Comparison of ENCODE assay signal across 10 cellular contexts in the genomic region with DNA sequence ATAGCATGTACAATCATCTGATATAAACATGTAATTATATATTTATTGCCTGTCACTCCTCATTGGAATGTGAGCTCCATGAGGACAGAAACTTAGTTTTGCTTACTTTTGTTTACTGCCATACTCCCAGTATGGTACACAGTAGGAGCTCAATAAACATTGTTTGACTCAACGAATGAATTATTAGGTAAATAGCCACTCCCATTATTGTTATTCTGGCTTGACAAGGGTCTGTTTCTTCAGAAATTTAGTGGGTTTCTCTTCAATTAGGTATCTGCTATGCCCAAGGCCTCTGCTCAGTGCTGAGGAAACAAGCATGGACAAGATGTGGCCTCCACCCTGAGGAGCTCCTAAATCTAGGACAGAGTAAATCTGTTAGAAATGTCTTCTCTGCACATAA. TPM values are rescaled to one million over a fixed set of nuclear protein-coding genes. Genes with fewer than 3 reads are reported as not detected.
A peak's percentile ranks its signal among the peaks of the same experiment; 100 is the strongest.
DNase-seq lines count a peak whose midpoint lies in the region; ATAC-seq, FAIRE-seq and TF ChIP-seq lines count a peak whose summit lies in the region.
"Had no signal": no experiment of that assay in that cellular context is flagged by ENCODE, and none has a peak within 500 bp of the region (broad histone marks: within the 10 kb centered on the region; RNA-seq: fewer than 3 reads in every experiment).

No MANE protein-coding gene starts in this region.

- peaks cover 63 to 88% of the 10 kb centered on the region in 2 donors for H3K4me1 Mint-ChIP-seq in natural killer cell treated with Interleukin-12 subunit alpha and Interleukin-12 subunit beta and Interleukin-15 and Interleukin-18, amount 100 ng/mL, for 72 hours (ENCODE audit: low read depth in 2 of 2)

- CTCF ChIA-PET in A549 (lab: Yijun Ruan, JAX) = interaction anchor here (0.8 to 14.7 kb wide), 6 partner anchors 6 to 104 kb away, joined by 3 to 489 read pairs (median 10); a partner anchor contains a TSS

- H3K36me3 Mint-ChIP-seq in natural killer cell treated with Interleukin-12 subunit alpha and Interleukin-12 subunit beta and Interleukin-15 and Interleukin-18, amount 100 ng/mL, for 72 hours = peaks cover 73% of the 10 kb centered on the region

- no peak overlapping the region for H2AFZ ChIP-seq in KMS-11 (ENCODE audit: low read depth)

- H3K4me2 ChIP-seq in A549 (peak overlapping the region; percentile 80), KMS-11 (peak overlapping the region; percentile 88; the same call in 1 of the 2 replicates)

- H3K27ac ChIP-seq in A549 (peak overlapping the region; percentile 95 to 96), KMS-11 (no peak overlapping the region), caudate nucleus (ENCODE audit: low read depth, low read length) (peak overlapping the region; percentile 71)

- no peak for TF ChIP-seq RAD21 in A549 (conservative IDR thresholded peaks at IDR 0.05 in 1 of 2, IDR thresholded peaks at IDR 0.05 in 1 of 2)

- TF ChIP-seq POLR2A in A549 (IDR thresholded peaks at IDR 0.05; ENCODE audit: low read length) = no peak

- H3K4me1 ChIP-seq in A549 (peaks cover 80% of the 10 kb centered on the region), KMS-11 (ENCODE audit: low read depth, poor library complexity, severe bottlenecking) (peaks cover 98% of the 10 kb centered on the region)

- WGBS in A549 (ENCODE audit: missing lambda C conversion rate) = 5% methylated on average over 1 of the region's 1 CpG

- H3K9ac ChIP-seq in KMS-11 = no peak overlapping the region

- H3K79me2 ChIP-seq in KMS-11 (ENCODE audit: insufficient read depth, low read depth) = peaks cover 84% of the 10 kb centered on the region; the same call in 1 of the 2 replicates

- ATAC-seq in A549 = no peak
- no peak for ATAC-seq in natural killer cell treated with Interleukin-12 subunit alpha and Interleukin-12 subunit beta and Interleukin-15 and Interleukin-18, amount 100 ng/mL, for 72 hours

- H3K4me3 Mint-ChIP-seq in natural killer cell treated with Interleukin-12 subunit alpha and Interleukin-12 subunit beta and Interleukin-15 and Interleukin-18, amount 100 ng/mL, for 72 hours = peak overlapping the region; percentile 98

- no peaks in the 10 kb centered on the region for H3K36me3 ChIP-seq in KMS-11 (ENCODE audit: insufficient read depth)

- FAIRE-seq in A549 (lab: Jason Lieb, UNC) = no peak
- FAIRE-seq: islet of Langerhans had no signal

- H3K9me3 Mint-ChIP-seq in natural killer cell treated with Interleukin-12 subunit alpha and Interleukin-12 subunit beta and Interleukin-15 and Interleukin-18, amount 100 ng/mL, for 72 hours = peaks cover 3% of the 10 kb centered on the region

- H3K4me3 ChIP-seq in A549 (peak overlapping the region; percentile 68; the same call in 2 of the 3 replicates), KMS-11 (IDR thresholded peaks at IDR 0.05; ENCODE audit: insufficient read depth, low read depth, low read length) (no peak overlapping the region)

- no peak for TF ChIP-seq EP300 in A549 (IDR thresholded peaks at IDR 0.05)

- TF ChIP-seq CTCF in A549 (IDR thresholded peaks at IDR 0.05) = no peak
- no peak for TF ChIP-seq CTCF in KMS-11 (conservative IDR thresholded peaks at IDR 0.05; ENCODE audit: low read depth, low read length)

- POLR2A ChIA-PET in A549 (lab: Yijun Ruan, JAX) = interaction anchor here (1.8 to 5.4 kb wide), 2 partner anchors 11 to 21 kb away, joined by 6 to 30 read pairs; no protein-coding TSS in a partner anchor

- H3K27me3 Mint-ChIP-seq in natural killer cell treated with Interleukin-12 subunit alpha and Interleukin-12 subunit beta and Interleukin-15 and Interleukin-18, amount 100 ng/mL, for 72 hours = no peaks in the 10 kb centered on the region

- no peaks in the 10 kb centered on the region for H3K27me3 ChIP-seq in KMS-11 (ENCODE audit: insufficient read depth, low read depth)

- no peak for DNase-seq in A549 (ENCODE audit: low read depth in 1 of 2, low spot score in 1 of 2)
- no peak for DNase-seq in caudate nucleus (lab: John Stamatoyannopoulos, UW)
- DNase-seq in natural killer cell treated with Interleukin-12 subunit alpha and Interleukin-12 subunit beta and Interleukin-15 and Interleukin-18, amount 100 ng/mL, for 72 hours (ENCODE audit: low spot score) = no peak
- no peak for DNase-seq in COLO668 (lab: John Stamatoyannopoulos, UW; ENCODE audit: unreplicated experiment)
- DNase-seq in NCI-H1092 (lab: John Stamatoyannopoulos, UW) = no peak
- no peak for DNase-seq in pons (ENCODE audit: low spot score)
- no peak for DNase-seq in DMS79 (lab: John Stamatoyannopoulos, UW)
- DNase-seq: NCI-H2029 treated with DMSO at 0.1 percent for 48 hours had no signal

- H4K20me1 ChIP-seq in KMS-11 (ENCODE audit: insufficient read depth) = no peaks in the 10 kb centered on the region

- H3K9me3 ChIP-seq in A549 = no peaks in the 10 kb centered on the region

- peak overlapping the region; percentile 86 to 99 for H3K27ac Mint-ChIP-seq in natural killer cell treated with Interleukin-12 subunit alpha and Interleukin-12 subunit beta and Interleukin-15 and Interleukin-18, amount 100 ng/mL, for 72 hours

TF ChIP-seq in A549, 52 proteins besides CTCF, POLR2A, EP300 and RAD21:
- TF ChIP-seq TFCP2L1 (CRISPR knock-in tag; IDR thresholded peaks at IDR 0.05) = no peak
- TF ChIP-seq RCOR1 (IDR thresholded peaks at IDR 0.05; ENCODE audit: low read depth, low read length) = no peak
- TF ChIP-seq JUN (IDR thresholded peaks at IDR 0.05) = peak in 1 of 2 experiments; percentile 41; a peak in 1 of 5 replicates
- TF ChIP-seq, protein P1, sequence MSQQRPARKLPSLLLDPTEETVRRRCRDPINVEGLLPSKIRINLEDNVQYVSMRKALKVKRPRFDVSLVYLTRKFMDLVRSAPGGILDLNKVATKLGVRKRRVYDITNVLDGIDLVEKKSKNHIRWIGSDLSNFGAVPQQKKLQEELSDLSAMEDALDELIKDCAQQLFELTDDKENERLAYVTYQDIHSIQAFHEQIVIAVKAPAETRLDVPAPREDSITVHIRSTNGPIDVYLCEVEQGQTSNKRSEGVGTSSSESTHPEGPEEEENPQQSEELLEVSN (IDR thresholded peaks at IDR 0.05; ENCODE audit: borderline replicate concordance, low read depth) = no peak
- 0 out of 2 replicates have a peak, but pooled peaks have one; percentile 27 for TF ChIP-seq HOXB13 (CRISPR knock-in tag; IDR thresholded peaks at IDR 0.05; ENCODE audit: low read depth)
- no peak for TF ChIP-seq HOXB5 (CRISPR knock-in tag; IDR thresholded peaks at IDR 0.05)
- TF ChIP-seq, protein P2, sequence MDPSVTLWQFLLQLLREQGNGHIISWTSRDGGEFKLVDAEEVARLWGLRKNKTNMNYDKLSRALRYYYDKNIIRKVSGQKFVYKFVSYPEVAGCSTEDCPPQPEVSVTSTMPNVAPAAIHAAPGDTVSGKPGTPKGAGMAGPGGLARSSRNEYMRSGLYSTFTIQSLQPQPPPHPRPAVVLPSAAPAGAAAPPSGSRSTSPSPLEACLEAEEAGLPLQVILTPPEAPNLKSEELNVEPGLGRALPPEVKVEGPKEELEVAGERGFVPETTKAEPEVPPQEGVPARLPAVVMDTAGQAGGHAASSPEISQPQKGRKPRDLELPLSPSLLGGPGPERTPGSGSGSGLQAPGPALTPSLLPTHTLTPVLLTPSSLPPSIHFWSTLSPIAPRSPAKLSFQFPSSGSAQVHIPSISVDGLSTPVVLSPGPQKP (IDR thresholded peaks at IDR 0.05; ENCODE audit: low read depth, low read length) = no peak
- TF ChIP-seq GATA3 (IDR thresholded peaks at IDR 0.05; ENCODE audit: borderline replicate concordance) = no peak
- no peak for TF ChIP-seq FOXS1 (CRISPR knock-in tag; IDR thresholded peaks at IDR 0.05)
- TF ChIP-seq EHF (CRISPR knock-in tag; IDR thresholded peaks at IDR 0.05) = 0 out of 2 replicates have a peak, but pooled peaks have one; percentile 36
- no peak for TF ChIP-seq POLR2AphosphoS2 (conservative IDR thresholded peaks at IDR 0.05; ENCODE audit: low read length)

RNA-seq across cellular contexts. Expression of a gene that starts 6.3 kb away (rescaled TPM):
- polyA plus RNA-seq in A549 (2011; rRNA removed) (159 and 178 TPM in 2 replicates), A549 (2017; fragmentation: RNase III; extraction: RNeasy Plus Mini Kit Qiagen cat#74134 plus additional on column Dnase treatment) (143 to 157 TPM (median 154 TPM) in 3 replicates)
- polyA plus RNA-seq in A549 (2012; cell fraction: cytosol; rRNA removed) = 100 and 118 TPM in 2 replicates
- 93.5 and 108 TPM in 2 replicates for polyA plus RNA-seq in A549 (2012; cell fraction: nucleus; rRNA removed)
- 116 and 122 TPM in 2 replicates for polyA minus RNA-seq in A549 (2011; rRNA and poly(A)+ RNA removed)
- 100 to 1,000 TPM; 140 to 325 TPM for total RNA-seq in natural killer cell treated with Interleukin-12 subunit alpha and Interleukin-12 subunit beta and Interleukin-15 and Interleukin-18, amount 100 ng/mL, for 72 hours

RNA-seq across cellular contexts. Expression of a gene that starts 22.7 kb away (rescaled TPM):
- polyA plus RNA-seq in A549 (2011; rRNA removed) (79.4 and 92.9 TPM in 2 replicates), A549 (2017; fragmentation: RNase III; extraction: RNeasy Plus Mini Kit Qiagen cat#74134 plus additional on column Dnase treatment) (84.9 to 106 TPM (median 92.9 TPM) in 3 replicates)
- 33.0 and 33.5 TPM in 2 replicates for polyA plus RNA-seq in A549 (2012; cell fraction: cytosol; rRNA removed)
- 30.7 and 46.3 TPM in 2 replicates for polyA plus RNA-seq in A549 (2012; cell fraction: nucleus; rRNA removed)
- 39.4 and 42.7 TPM in 2 replicates for polyA minus RNA-seq in A549 (2011; rRNA and poly(A)+ RNA removed)
- total RNA-seq in natural killer cell treated with Interleukin-12 subunit alpha and Interleukin-12 subunit beta and Interleukin-15 and Interleukin-18, amount 100 ng/mL, for 72 hours = 100 to 1,000 TPM in 1 of 2 donors, 10 to 100 TPM in 1; 51.8 to 102 TPM
